15 cellular contexts compared by ENCODE assay signal in the genomic region with DNA sequence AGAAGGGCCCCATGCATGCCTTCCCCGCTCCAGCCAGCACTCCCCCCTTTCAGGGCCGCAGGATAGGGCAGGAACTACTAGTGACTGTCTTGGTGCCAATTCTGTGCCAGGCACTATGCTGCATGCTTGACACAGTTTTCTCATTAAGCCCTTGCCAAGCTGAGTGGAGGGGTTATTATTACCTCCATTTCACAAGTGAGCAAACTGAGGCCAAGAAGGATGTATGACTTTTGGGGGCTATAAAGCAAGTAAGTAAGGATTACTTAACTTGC.
A peak's percentile ranks its signal among the peaks of the same experiment; 100 is the strongest.
DNase-seq lines count a peak whose midpoint lies in the region; ATAC-seq and TF ChIP-seq lines count a peak whose summit lies in the region.
"Had no signal": no experiment of that assay in that cellular context is flagged by ENCODE, and none has a peak within 500 bp of the region (broad histone marks: within the 10 kb centered on the region; RNA-seq: fewer than 3 reads in every experiment).

No MANE protein-coding gene starts in this region.

- TF ChIP-seq CTCF in right atrium auricular region (IDR thresholded peaks at IDR 0.05) (no peak), suprapubic skin (IDR thresholded peaks at IDR 0.05) (no peak)
- no peak for TF ChIP-seq CTCF in activated CD8-positive, alpha-beta T cell treated with anti-CD3 and anti-CD28 coated beads for 36 hours (IDR thresholded peaks at IDR 0.05)

- H3K4me1 ChIP-seq in right atrium auricular region (no peaks in the 10 kb centered on the region), suprapubic skin (peaks cover 4% of the 10 kb centered on the region)
- H3K4me1 ChIP-seq: BLaER1 had no signal

- TF ChIP-seq POLR2A in suprapubic skin (IDR thresholded peaks at IDR 0.05): no peak

- H3K36me3 Mint-ChIP-seq in activated CD8-positive, alpha-beta T cell treated with anti-CD3 and anti-CD28 coated beads for 36 hours (ENCODE audit: low read depth): no peaks in the 10 kb centered on the region

- WGBS in suprapubic skin: 43% methylated on average over 2 of the region's 2 CpGs

- POLR2A ChIA-PET in activated CD8-positive, alpha-beta T cell treated with anti-CD3 and anti-CD28 coated beads for 36 hours (lab: Charles Lee): no interaction called here

- H3K9me3 ChIP-seq in right atrium auricular region: no peaks in the 10 kb centered on the region
- no peaks in the 10 kb centered on the region for H3K9me3 ChIP-seq in suprapubic skin
- H3K9me3 ChIP-seq: BLaER1 had no signal

- no peak for TF ChIP-seq EP300 in suprapubic skin (IDR thresholded peaks at IDR 0.05)

- no peaks in the 10 kb centered on the region for H3K36me3 ChIP-seq in right atrium auricular region
- H3K36me3 ChIP-seq in suprapubic skin: no peaks in the 10 kb centered on the region
- H3K36me3 ChIP-seq: BLaER1 had no signal

- H3K4me3 Mint-ChIP-seq in activated CD8-positive, alpha-beta T cell treated with anti-CD3 and anti-CD28 coated beads for 36 hours: no peak overlapping the region
- H3K4me3 Mint-ChIP-seq: CD4-positive, alpha-beta T cell; H9; HFFc6 had no signal

- no peaks in the 10 kb centered on the region for H3K27me3 ChIP-seq in right atrium auricular region
- no peaks in the 10 kb centered on the region for H3K27me3 ChIP-seq in suprapubic skin

- H3K4me1 Mint-ChIP-seq in activated CD8-positive, alpha-beta T cell treated with anti-CD3 and anti-CD28 coated beads for 36 hours (ENCODE audit: low read depth): no peaks in the 10 kb centered on the region
- H3K4me1 Mint-ChIP-seq: H9 had no signal

- no peak overlapping the region for H3K4me3 ChIP-seq in right atrium auricular region
- no peak overlapping the region for H3K4me3 ChIP-seq in suprapubic skin
- H3K4me3 ChIP-seq: BLaER1, PC-9 had no signal

- H3K9me3 Mint-ChIP-seq in activated CD8-positive, alpha-beta T cell treated with anti-CD3 and anti-CD28 coated beads for 36 hours: no peaks in the 10 kb centered on the region
- H3K9me3 Mint-ChIP-seq: CD4-positive, alpha-beta T cell; HFFc6 had no signal

- intact Hi-C loops in Right ventricle myocardium inferior (cut with DNase I): loop anchor here (5.0 to 10.0 kb wide), 2 partner anchors 43 to 146 kb away; no protein-coding TSS in a partner anchor
- intact Hi-C loops in left cardiac atrium (cut with DNase I): loop anchor here in 1 of 2 donors (10.0 kb wide), 1 partner anchor 46 kb away; no protein-coding TSS in a partner anchor
- intact Hi-C loops in activated CD8-positive, alpha-beta T cell treated with anti-CD3 and anti-CD28 coated beads for 36 hours (cut with micrococcal nuclease): no loop called here

- CTCF ChIA-PET in activated CD8-positive, alpha-beta T cell treated with anti-CD3 and anti-CD28 coated beads for 36 hours (lab: Charles Lee): no interaction called here

- H3K27ac Mint-ChIP-seq in activated CD8-positive, alpha-beta T cell treated with anti-CD3 and anti-CD28 coated beads for 36 hours: no peak overlapping the region
- H3K27ac Mint-ChIP-seq: CD4-positive, alpha-beta T cell; H9; HFFc6 had no signal

- peak overlapping the region in 1 of 2 donors; percentile 65 for H3K27ac ChIP-seq in right atrium auricular region
- no peak overlapping the region for H3K27ac ChIP-seq in suprapubic skin
- H3K27ac ChIP-seq: BLaER1, PC-9 had no signal

- ATAC-seq in Right ventricle myocardium inferior: peak; percentile 88
- peak; percentile 55 to 71 for ATAC-seq in left cardiac atrium
- ATAC-seq in activated CD8-positive, alpha-beta T cell treated with anti-CD3 and anti-CD28 coated beads for 36 hours: no peak

- DNase-seq in Right ventricle myocardium inferior (ENCODE audit: missing footprints): no peak
- DNase-seq in right atrium auricular region (ENCODE audit: low spot score): no peak
- peak; percentile 2 to 6 for DNase-seq in cerebellar nuclear complex (lab: John Stamatoyannopoulos, UW)
- no peak for DNase-seq in left cardiac atrium
- no peak for DNase-seq in suprapubic skin (ENCODE audit: low spot score in 2 of 2)
- DNase-seq in activated CD8-positive, alpha-beta T cell treated with anti-CD3 and anti-CD28 coated beads for 36 hours: no peak
- DNase-seq in AML-193 (lab: John Stamatoyannopoulos, UW): no peak
- DNase-seq: CD4-positive, alpha-beta T cell; H9; HFFc6; KBM-7; MM.1S; NCI-H146; PC-9 had no signal

- peaks cover 1% of the 10 kb centered on the region for H3K27me3 Mint-ChIP-seq in activated CD8-positive, alpha-beta T cell treated with anti-CD3 and anti-CD28 coated beads for 36 hours
- H3K27me3 Mint-ChIP-seq: CD4-positive, alpha-beta T cell had no signal

Comparison
In these comparisons a context has a peak if more than half of its experiments do, and no peak if none do; other contexts are left out.
1. DNase-seq: peak in cerebellar nuclear complex (2 of 2); none in Right ventricle myocardium inferior (single experiment), right atrium auricular region (single experiment), left cardiac atrium (single experiment), suprapubic skin (0 of 2), activated CD8-positive, alpha-beta T cell treated with anti-CD3 and anti-CD28 coated beads for 36 hours (single experiment) and AML-193 (0 of 2).